In genomic region chr4:82371398-82371972, GRCh38 we compare ENCODE assay signal across 8 cellular contexts. TPM values are rescaled to one million over a fixed set of nuclear protein-coding genes. Genes with fewer than 3 reads are reported as not detected.
DNase-seq lines count a peak whose midpoint lies in the region; ATAC-seq and FAIRE-seq lines count a peak whose summit lies in the region.

No MANE protein-coding gene starts in this region.

- FAIRE-seq in RCC 7860 (lab: Jason Lieb, UNC): no peak

- intact Hi-C loops in sciatic nerve (cut with DNase I): loop anchor here (10.0 kb wide), 1 partner anchor 53 kb away; no protein-coding TSS in a partner anchor

- peak overlapping the region; percentile 93 to 96 for H3K4me3 Mint-ChIP-seq in activated T-cell treated with anti-CD3 and anti-CD28 coated beads, Interleukin-2, amount 50 U/mL, for 72 hours
- H3K4me3 Mint-ChIP-seq in activated CD8-positive, alpha-beta T cell treated with anti-CD3 and anti-CD28 coated beads, Interleukin-2, amount 10 ng/mL, durations not matched to agents 7 days and 5 days: peak overlapping the region; percentile 98

- H3K27ac ChIP-seq in iPS-20b (ENCODE audit: low read length): peak overlapping the region; percentile 100
- H3K27ac ChIP-seq in subcutaneous abdominal adipose tissue (ENCODE audit: low read depth, low read length): peak overlapping the region; percentile 98

- POLR2A ChIA-PET in activated CD8-positive, alpha-beta T cell treated with anti-CD3 and anti-CD28 coated beads, Interleukin-2, amount 10 ng/mL, durations not matched to agents 7 days and 5 days (lab: Charles Lee): interaction anchor here (0.9 to 6.1 kb wide), 5 partner anchors 10 to 60 kb away, joined by 3 to 120 read pairs (median 5); partner anchors contain the start of gene HNRNPDL

- H3K4me1 ChIP-seq in iPS-20b (ENCODE audit: insufficient read depth, low read length) (peaks cover 15% of the 10 kb centered on the region; the same call in 1 of the 2 replicates), subcutaneous abdominal adipose tissue (ENCODE audit: control insufficient read depth in 5 of 5, insufficient read depth in 5 of 5, low read length in 5 of 5) (peaks cover 5 to 70% (median 65%) of the 10 kb centered on the region in 5 donors)

- peak overlapping the region; percentile 100 for H3K4me3 ChIP-seq in iPS-20b (ENCODE audit: low read length)
- H3K4me3 ChIP-seq in subcutaneous abdominal adipose tissue (ENCODE audit: low read depth in 1 of 5, low read length in 5 of 5): peak overlapping the region; percentile 95 to 99 (median 98)

- H3K36me3 Mint-ChIP-seq in activated T-cell treated with anti-CD3 and anti-CD28 coated beads, Interleukin-2, amount 50 U/mL, for 72 hours (ENCODE audit: insufficient read depth in 2 of 2): peaks cover 23 to 53% of the 10 kb centered on the region in 2 donors
- H3K36me3 Mint-ChIP-seq in activated CD8-positive, alpha-beta T cell treated with anti-CD3 and anti-CD28 coated beads, Interleukin-2, amount 10 ng/mL, durations not matched to agents 7 days and 5 days (ENCODE audit: low read depth): peaks cover 75% of the 10 kb centered on the region

- no peak for ATAC-seq in activated T-cell treated with anti-CD3 and anti-CD28 coated beads, Interleukin-2, amount 50 U/mL, for 72 hours (replicated peaks in 1 of 2)
- ATAC-seq in activated CD8-positive, alpha-beta T cell treated with anti-CD3 and anti-CD28 coated beads, Interleukin-2, amount 10 ng/mL, durations not matched to agents 7 days and 5 days: no peak
- no peak for ATAC-seq in sciatic nerve

- peak overlapping the region; percentile 98 for H3K27ac Mint-ChIP-seq in activated T-cell treated with anti-CD3 and anti-CD28 coated beads, Interleukin-2, amount 50 U/mL, for 72 hours
- H3K27ac Mint-ChIP-seq in activated CD8-positive, alpha-beta T cell treated with anti-CD3 and anti-CD28 coated beads, Interleukin-2, amount 10 ng/mL, durations not matched to agents 7 days and 5 days: peak overlapping the region; percentile 96

- DNase-seq in activated T-cell treated with anti-CD3 and anti-CD28 coated beads, Interleukin-2, amount 50 U/mL, for 72 hours: no peak
- no peak for DNase-seq in activated T-cell treated with anti-CD3 and anti-CD28 coated beads for 4 hours
- no peak for DNase-seq in activated CD8-positive, alpha-beta T cell treated with anti-CD3 and anti-CD28 coated beads, Interleukin-2, amount 10 ng/mL, durations not matched to agents 7 days and 5 days
- no peak for DNase-seq in NCI-H1694 treated with DMSO at 0.1 percent for 48 hours (lab: John Stamatoyannopoulos, UW)
- no peak for DNase-seq in sciatic nerve (ENCODE audit: low spot score)
- DNase-seq in RCC 7860 (ENCODE audit: low spot score): no peak

- H3K4me1 Mint-ChIP-seq in activated T-cell treated with anti-CD3 and anti-CD28 coated beads, Interleukin-2, amount 50 U/mL, for 72 hours (ENCODE audit: low read depth): peaks cover 64% of the 10 kb centered on the region
- peaks cover 56% of the 10 kb centered on the region for H3K4me1 Mint-ChIP-seq in activated CD8-positive, alpha-beta T cell treated with anti-CD3 and anti-CD28 coated beads, Interleukin-2, amount 10 ng/mL, durations not matched to agents 7 days and 5 days (ENCODE audit: low read depth)

- H3K9me3 Mint-ChIP-seq in activated T-cell treated with anti-CD3 and anti-CD28 coated beads, Interleukin-2, amount 50 U/mL, for 72 hours: no peaks in the 10 kb centered on the region
- H3K9me3 Mint-ChIP-seq in activated CD8-positive, alpha-beta T cell treated with anti-CD3 and anti-CD28 coated beads, Interleukin-2, amount 10 ng/mL, durations not matched to agents 7 days and 5 days (ENCODE audit: insufficient read depth): no peaks in the 10 kb centered on the region

- H3K9me3 ChIP-seq in iPS-20b (ENCODE audit: insufficient read depth, low read depth, low read length) (no peaks in the 10 kb centered on the region), subcutaneous abdominal adipose tissue (ENCODE audit: control insufficient read depth in 5 of 5, low read length in 5 of 5) (no peaks in the 10 kb centered on the region)

- H3K36me3 ChIP-seq in iPS-20b (ENCODE audit: insufficient read depth, low read depth, low read length) (peaks cover 68% of the 10 kb centered on the region), subcutaneous abdominal adipose tissue (ENCODE audit: control insufficient read depth in 5 of 5, insufficient read depth in 5 of 5, low read length in 5 of 5) (peaks cover 0 to 12% (median 8%) of the 10 kb centered on the region in 5 donors)

- H3K27me3 Mint-ChIP-seq in activated T-cell treated with anti-CD3 and anti-CD28 coated beads, Interleukin-2, amount 50 U/mL, for 72 hours (ENCODE audit: low read depth): no peaks in the 10 kb centered on the region
- H3K27me3 Mint-ChIP-seq in activated CD8-positive, alpha-beta T cell treated with anti-CD3 and anti-CD28 coated beads, Interleukin-2, amount 10 ng/mL, durations not matched to agents 7 days and 5 days (ENCODE audit: low read depth): no peaks in the 10 kb centered on the region

- H3K27me3 ChIP-seq in iPS-20b (ENCODE audit: insufficient read depth, low read length) (no peaks in the 10 kb centered on the region), subcutaneous abdominal adipose tissue (ENCODE audit: control insufficient read depth in 5 of 5, insufficient read depth in 4 of 5, low read length in 5 of 5) (no peaks in the 10 kb centered on the region)

- CTCF ChIA-PET in activated CD8-positive, alpha-beta T cell treated with anti-CD3 and anti-CD28 coated beads, Interleukin-2, amount 10 ng/mL, durations not matched to agents 7 days and 5 days (lab: Charles Lee): interaction anchor here (0.9 to 4.9 kb wide), 3 partner anchors 11 to 367 kb away, joined by 3 to 39 read pairs (median 30); no protein-coding TSS in a partner anchor

- peak overlapping the region; percentile 100 for H3K9ac ChIP-seq in iPS-20b (ENCODE audit: low read depth, low read length)
- peak overlapping the region; percentile 84 to 98 (median 97) for H3K9ac ChIP-seq in subcutaneous abdominal adipose tissue (ENCODE audit: low read length in 5 of 5)

RNA-seq across cellular contexts. Expression of gene HNRNPD, which starts 2.3 kb away (rescaled TPM):
- total RNA-seq in activated T-cell treated with anti-CD3 and anti-CD28 coated beads, Interleukin-2, amount 50 U/mL, for 72 hours: 100 to 1,000 TPM; 255 to 265 TPM
- 100 to 1,000 TPM; 405 to 406 TPM for total RNA-seq in activated CD8-positive, alpha-beta T cell treated with anti-CD3 and anti-CD28 coated beads, Interleukin-2, amount 10 ng/mL, durations not matched to agents 7 days and 5 days
- total RNA-seq in sciatic nerve: 160 TPM

RNA-seq across cellular contexts. Expression of gene HNRNPDL, which starts 58.8 kb away (rescaled TPM):
- 100 to 1,000 TPM; 222 to 262 TPM for total RNA-seq in activated T-cell treated with anti-CD3 and anti-CD28 coated beads, Interleukin-2, amount 50 U/mL, for 72 hours
- 100 to 1,000 TPM; 331 TPM for total RNA-seq in activated CD8-positive, alpha-beta T cell treated with anti-CD3 and anti-CD28 coated beads, Interleukin-2, amount 10 ng/mL, durations not matched to agents 7 days and 5 days
- total RNA-seq in sciatic nerve: 238 TPM

RNA-seq across cellular contexts. Expression of gene ENOPH1, which starts 58.9 kb away (rescaled TPM):
- total RNA-seq in activated T-cell treated with anti-CD3 and anti-CD28 coated beads, Interleukin-2, amount 50 U/mL, for 72 hours: 10 to 100 TPM; 57.0 to 67.8 TPM
- 10 to 100 TPM; 45.0 to 45.3 TPM for total RNA-seq in activated CD8-positive, alpha-beta T cell treated with anti-CD3 and anti-CD28 coated beads, Interleukin-2, amount 10 ng/mL, durations not matched to agents 7 days and 5 days
- 30.0 TPM for total RNA-seq in sciatic nerve
